14 cellular contexts compared by ENCODE assay signal in genomic region chr11:66651011-66651410, GRCh38. TPM values are rescaled to one million over a fixed set of nuclear protein-coding genes. Genes with fewer than 3 reads are reported as not detected.
DNase-seq lines count a peak whose midpoint lies in the region; ATAC-seq, FAIRE-seq and TF ChIP-seq lines count a peak whose summit lies in the region.
"Had no signal": no experiment of that assay in that cellular context is flagged by ENCODE, and none has a peak within 500 bp of the region (broad histone marks: within the 10 kb centered on the region; RNA-seq: fewer than 3 reads in every experiment).

No MANE protein-coding gene starts in this region.

- H3K4me1 ChIP-seq in adrenal gland (replicated peaks in 1 of 2), result peaks cover 0 to 12% of the 10 kb centered on the region in 2 donors
- H3K4me1 ChIP-seq: ascending aorta, BE2C had no signal

- H3K4me1 Mint-ChIP-seq in activated CD8-positive, alpha-beta T cell treated with anti-CD3 and anti-CD28 coated beads, Interleukin-2, amount 10 ng/mL, durations not matched to agents 7 days and 5 days (ENCODE audit: low read depth), result peaks cover 20% of the 10 kb centered on the region

- H3K36me3 Mint-ChIP-seq in activated CD8-positive, alpha-beta T cell treated with anti-CD3 and anti-CD28 coated beads, Interleukin-2, amount 10 ng/mL, durations not matched to agents 7 days and 5 days (ENCODE audit: low read depth), result peaks cover 66% of the 10 kb centered on the region

- H3K27ac Mint-ChIP-seq in activated CD8-positive, alpha-beta T cell treated with anti-CD3 and anti-CD28 coated beads, Interleukin-2, amount 10 ng/mL, durations not matched to agents 7 days and 5 days, result no peak overlapping the region

- H3K9me3 ChIP-seq in adrenal gland (replicated peaks in 1 of 3), result no peaks in the 10 kb centered on the region
- H3K9me3 ChIP-seq: ascending aorta, BE2C, testis had no signal

- WGBS in adrenal gland, 4 donors, result 85 to 100% (median 87%) methylated on average over 2 of the region's 2 CpGs

- H3K4me3 Mint-ChIP-seq in activated CD8-positive, alpha-beta T cell treated with anti-CD3 and anti-CD28 coated beads, Interleukin-2, amount 10 ng/mL, durations not matched to agents 7 days and 5 days, result no peak overlapping the region

- DNase-seq in GM12892 (ENCODE audit: insufficient read length) (no peak), kidney tubule cell (ENCODE audit: low spot score) (peak; percentile 88), GDM1 (lab: John Stamatoyannopoulos, UW) (no peak), adrenal gland (no peak)
- DNase-seq in activated CD8-positive, alpha-beta T cell treated with anti-CD3 and anti-CD28 coated beads, Interleukin-2, amount 10 ng/mL, durations not matched to agents 7 days and 5 days, result no peak
- DNase-seq: BE2C, NCI-H146, NCI-H526, SIG-M5, testis had no signal

- no peaks in the 10 kb centered on the region for H3K9me3 Mint-ChIP-seq in activated CD8-positive, alpha-beta T cell treated with anti-CD3 and anti-CD28 coated beads, Interleukin-2, amount 10 ng/mL, durations not matched to agents 7 days and 5 days (ENCODE audit: insufficient read depth)
- H3K9me3 Mint-ChIP-seq: neural crest cell had no signal

- no peak for TF ChIP-seq CTCF in adrenal gland (IDR thresholded peaks at IDR 0.05)

- CTCF ChIA-PET in activated CD8-positive, alpha-beta T cell treated with anti-CD3 and anti-CD28 coated beads, Interleukin-2, amount 10 ng/mL, durations not matched to agents 7 days and 5 days (lab: Charles Lee), result no interaction called here

- no peak overlapping the region for H3K4me3 ChIP-seq in adrenal gland
- H3K4me3 ChIP-seq: ascending aorta, testis had no signal

- H3K27ac ChIP-seq in adrenal gland, result no peak overlapping the region
- H3K27ac ChIP-seq: ascending aorta, testis had no signal

- H3K27me3 Mint-ChIP-seq in activated CD8-positive, alpha-beta T cell treated with anti-CD3 and anti-CD28 coated beads, Interleukin-2, amount 10 ng/mL, durations not matched to agents 7 days and 5 days (ENCODE audit: low read depth), result no peaks in the 10 kb centered on the region

- H3K36me3 ChIP-seq in adrenal gland (replicated peaks in 1 of 2), result peaks cover 0 to 52% of the 10 kb centered on the region in 2 donors

- FAIRE-seq in GM12892 (lab: Jason Lieb, UNC), result no peak

- no peaks in the 10 kb centered on the region for H3K27me3 ChIP-seq in adrenal gland
- H3K27me3 ChIP-seq: ascending aorta, BE2C, testis had no signal

- peak; percentile 9 for ATAC-seq in activated CD8-positive, alpha-beta T cell treated with anti-CD3 and anti-CD28 coated beads, Interleukin-2, amount 10 ng/mL, durations not matched to agents 7 days and 5 days
- no peak for ATAC-seq in GM21786 (IDR thresholded peaks at IDR 0.05; ENCODE audit: unreplicated experiment)
- ATAC-seq: HCT116 had no signal

- intact Hi-C loops in adrenal gland (cut with DNase I), result no loop called here

- TF ChIP-seq POLR2A in GM12892 (IDR thresholded peaks at IDR 0.05; ENCODE audit: low read depth, low read length) (peak; percentile 35; the same call in 1 of the 2 replicates), adrenal gland (IDR thresholded peaks at IDR 0.05) (no peak)

- POLR2A ChIA-PET in activated CD8-positive, alpha-beta T cell treated with anti-CD3 and anti-CD28 coated beads, Interleukin-2, amount 10 ng/mL, durations not matched to agents 7 days and 5 days (lab: Charles Lee), result interaction anchor here (2.4 kb wide), 1 partner anchor 11 kb away, joined by 8 read pairs; no protein-coding TSS in a partner anchor

RNA-seq across cellular contexts. Expression of gene RBM4, which starts 12.5 kb away (rescaled TPM):
- polyA plus RNA-seq in GM12892 (2012; ENCODE audit: missing spikeins), result 121 TPM
- 100 to 1,000 TPM; 118 to 121 TPM for total RNA-seq in activated CD8-positive, alpha-beta T cell treated with anti-CD3 and anti-CD28 coated beads, Interleukin-2, amount 10 ng/mL, durations not matched to agents 7 days and 5 days
- total RNA-seq in adrenal gland, result 100 to 1,000 TPM in 6 of 8 donors, 10 to 100 TPM in 2; 89.9 to 243 (median 138) TPM
- 100 to 1,000 TPM in 1 of 3 donors, 10 to 100 TPM in 2; 70.0 to 205 (median 79.4) TPM for polyA plus RNA-seq in adrenal gland

RNA-seq across cellular contexts. Expression of gene RBM4B, which starts 26.7 kb away (rescaled TPM):
- polyA plus RNA-seq in GM12892 (2012; ENCODE audit: missing spikeins), result 16.9 TPM
- 10 to 100 TPM; 18.7 to 21.5 TPM for total RNA-seq in activated CD8-positive, alpha-beta T cell treated with anti-CD3 and anti-CD28 coated beads, Interleukin-2, amount 10 ng/mL, durations not matched to agents 7 days and 5 days
- 10 to 100 TPM in 7 of 8 donors, 1 to 10 TPM in 1; 9.9 to 30.7 (median 18.8) TPM for total RNA-seq in adrenal gland
- polyA plus RNA-seq in adrenal gland, result 10 to 100 TPM; 20.9 to 29.8 (median 23.3) TPM

RNA-seq across cellular contexts. Expression of gene RBM14, which starts 34.6 kb away (rescaled TPM):
- 52.5 TPM for polyA plus RNA-seq in GM12892 (2012; ENCODE audit: missing spikeins)
- 100 to 1,000 TPM; 168 to 182 TPM for total RNA-seq in activated CD8-positive, alpha-beta T cell treated with anti-CD3 and anti-CD28 coated beads, Interleukin-2, amount 10 ng/mL, durations not matched to agents 7 days and 5 days
- total RNA-seq in adrenal gland, result 100 to 1,000 TPM in 1 of 8 donors, 10 to 100 TPM in 7; 32.3 to 106 (median 52.7) TPM
- polyA plus RNA-seq in adrenal gland, result 10 to 100 TPM; 29.1 to 96.7 (median 39.1) TPM

RNA-seq across cellular contexts. Expression of gene CCS, which starts 58.0 kb away (rescaled TPM):
- polyA plus RNA-seq in GM12892 (2012; ENCODE audit: missing spikeins), result 32.9 TPM
- 10 to 100 TPM; 29.3 to 32.5 TPM for total RNA-seq in activated CD8-positive, alpha-beta T cell treated with anti-CD3 and anti-CD28 coated beads, Interleukin-2, amount 10 ng/mL, durations not matched to agents 7 days and 5 days
- 10 to 100 TPM; 21.9 to 76.3 (median 43.1) TPM for total RNA-seq in adrenal gland
- polyA plus RNA-seq in adrenal gland, result 100 to 1,000 TPM in 2 of 3 donors, 10 to 100 TPM in 1; 22.7 to 204 (median 188) TPM

RNA-seq across cellular contexts. Expression of gene CCDC87, which starts 58.1 kb away (rescaled TPM):
- not detected for polyA plus RNA-seq in GM12892 (2012; ENCODE audit: missing spikeins)
- total RNA-seq in activated CD8-positive, alpha-beta T cell treated with anti-CD3 and anti-CD28 coated beads, Interleukin-2, amount 10 ng/mL, durations not matched to agents 7 days and 5 days, result under 1 TPM; 0.55 to 0.70 TPM
- total RNA-seq in adrenal gland, result under 1 TPM; 0.30 to 0.84 (median 0.47) TPM
- under 1 TPM; 0.13 to 0.90 (median 0.24) TPM for polyA plus RNA-seq in adrenal gland
